9 cellular contexts compared by ENCODE assay signal in the genomic region with DNA sequence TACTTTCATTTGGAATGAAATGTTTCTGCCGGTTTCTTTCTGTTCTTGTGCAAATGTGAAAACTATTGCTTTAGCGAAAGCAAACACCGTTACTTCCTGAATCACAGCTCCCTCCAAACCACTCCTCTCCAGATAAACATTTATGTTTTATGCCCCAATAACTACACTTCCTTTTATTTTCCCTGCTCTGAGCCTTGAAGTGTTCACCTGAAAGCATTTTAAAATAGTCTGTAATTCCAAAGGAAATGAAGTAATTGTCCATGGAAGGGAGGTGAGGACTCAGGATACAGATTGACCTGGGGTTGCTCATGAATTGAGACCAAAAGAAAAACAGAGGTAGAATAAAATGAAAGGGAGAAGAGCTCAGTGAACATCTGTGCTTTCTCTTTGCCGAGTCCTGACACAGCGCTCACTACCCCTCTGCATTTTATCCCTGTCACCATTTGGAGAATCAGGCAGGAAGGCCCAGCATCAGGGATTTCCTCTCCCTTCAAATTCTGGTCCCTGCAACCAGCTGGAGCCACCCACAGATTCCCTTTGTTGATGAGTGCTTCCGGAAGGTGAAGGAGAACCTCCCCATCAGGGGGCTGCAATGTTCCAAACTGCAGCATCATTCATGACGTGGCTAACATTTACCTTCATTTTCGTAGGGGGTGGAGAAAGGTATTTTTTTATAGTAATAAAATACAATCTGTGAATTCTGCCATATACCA.
DNase-seq lines count a peak whose midpoint lies in the region; ATAC-seq and TF ChIP-seq lines count a peak whose summit lies in the region.
"Had no signal": no experiment of that assay in that cellular context is flagged by ENCODE, and none has a peak within 500 bp of the region (broad histone marks: within the 10 kb centered on the region; RNA-seq: fewer than 3 reads in every experiment).

No MANE protein-coding gene starts in this region.

- in situ Hi-C loops in transverse colon (cut with MboI; ENCODE audit: low pct_ligation_motif_present in 1 of 4, low pct_unique_long_range_greater_than_20kb in 1 of 4, low sequenced_read_pairs in 3 of 4), result no loop called here

- intact Hi-C loops in transverse colon (cut with DNase I; ENCODE audit: low total_unique reads), result no loop called here

- H3K4me3 ChIP-seq in SJSA1 (no peak overlapping the region), kidney epithelial cell (ENCODE audit: low read depth, low read length) (no peak overlapping the region), transverse colon (peak overlapping the region in 1 of 4 donors; percentile 18)

- TF ChIP-seq EP300 in transverse colon (IDR thresholded peaks at IDR 0.05; ENCODE audit: low read depth), result no peak

- no peaks in the 10 kb centered on the region for H3K9me3 ChIP-seq in SJSA1 (replicated peaks)
- no peaks in the 10 kb centered on the region for H3K9me3 ChIP-seq in transverse colon

- no peaks in the 10 kb centered on the region for H3K36me3 Mint-ChIP-seq in activated T-cell treated with anti-CD3 and anti-CD28 coated beads, Interleukin-2, amount 50 U/mL, for 4 hours (ENCODE audit: insufficient read depth)
- H3K36me3 Mint-ChIP-seq in activated T-cell treated with anti-CD3 and anti-CD28 coated beads, Interleukin-2, amount 50 U/mL, for 24 hours (ENCODE audit: low read depth), result no peaks in the 10 kb centered on the region

- ATAC-seq in activated T-cell treated with anti-CD3 and anti-CD28 coated beads, Interleukin-2, amount 50 U/mL, for 4 hours, result no peak
- ATAC-seq in GM21825 (IDR thresholded peaks at IDR 0.05; ENCODE audit: unreplicated experiment), result no peak

- H3K4me1 Mint-ChIP-seq in activated T-cell treated with anti-CD3 and anti-CD28 coated beads, Interleukin-2, amount 50 U/mL, for 4 hours (ENCODE audit: low read depth), result peaks cover 47% of the 10 kb centered on the region
- H3K4me1 Mint-ChIP-seq in activated T-cell treated with anti-CD3 and anti-CD28 coated beads, Interleukin-2, amount 50 U/mL, for 24 hours (ENCODE audit: low read depth), result peaks cover 51% of the 10 kb centered on the region

- H3K9me3 Mint-ChIP-seq in activated T-cell treated with anti-CD3 and anti-CD28 coated beads, Interleukin-2, amount 50 U/mL, for 4 hours, result no peaks in the 10 kb centered on the region
- H3K9me3 Mint-ChIP-seq in activated T-cell treated with anti-CD3 and anti-CD28 coated beads, Interleukin-2, amount 50 U/mL, for 24 hours, result no peaks in the 10 kb centered on the region

- peaks cover 19% of the 10 kb centered on the region for H3K4me1 ChIP-seq in SJSA1 (replicated peaks)
- H3K4me1 ChIP-seq in transverse colon, result peaks cover 3 to 51% (median 24%) of the 10 kb centered on the region in 4 donors

- no peak overlapping the region for H3K27ac Mint-ChIP-seq in activated T-cell treated with anti-CD3 and anti-CD28 coated beads, Interleukin-2, amount 50 U/mL, for 24 hours

- H3K4me3 Mint-ChIP-seq in activated T-cell treated with anti-CD3 and anti-CD28 coated beads, Interleukin-2, amount 50 U/mL, for 4 hours, result peak overlapping the region; percentile 8
- H3K4me3 Mint-ChIP-seq in activated T-cell treated with anti-CD3 and anti-CD28 coated beads, Interleukin-2, amount 50 U/mL, for 24 hours, result no peak overlapping the region

- TF ChIP-seq POLR2A in transverse colon (IDR thresholded peaks at IDR 0.05), result no peak

- no peak for DNase-seq in activated T-cell treated with anti-CD3 and anti-CD28 coated beads, Interleukin-2, amount 50 U/mL, for 4 hours
- no peak for DNase-seq in activated T-cell treated with anti-CD3 and anti-CD28 coated beads, Interleukin-2, amount 50 U/mL, for 24 hours
- peak in 1 of 2 experiments; percentile 38 for DNase-seq in SJSA1 (ENCODE audit: low read depth in 1 of 2, low spot score in 2 of 2)
- peak; percentile 48 for DNase-seq in kidney epithelial cell (ENCODE audit: low read depth)
- no peak for DNase-seq in transverse colon
- DNase-seq in NOMO-1 treated with dmso at 0.1 percent for 144 hours (lab: John Stamatoyannopoulos, UW; ENCODE audit: unreplicated experiment), result no peak
- DNase-seq in effector CD8-positive, alpha-beta T cell (lab: John Stamatoyannopoulos, UW), result no peak
- DNase-seq: C1 segment of cervical spinal cord had no signal

- H3K36me3 ChIP-seq in SJSA1 (no peaks in the 10 kb centered on the region), kidney epithelial cell (ENCODE audit: control insufficient read depth, insufficient read depth, low read length) (no peaks in the 10 kb centered on the region), transverse colon (no peaks in the 10 kb centered on the region)

- TF ChIP-seq CTCF in kidney epithelial cell (IDR thresholded peaks at IDR 0.05; ENCODE audit: insufficient read depth, low read length, poor library complexity, severe bottlenecking), result no peak
- no peak for TF ChIP-seq CTCF in transverse colon (IDR thresholded peaks at IDR 0.05)

- no peaks in the 10 kb centered on the region for H3K27me3 ChIP-seq in SJSA1 (replicated peaks)
- H3K27me3 ChIP-seq in kidney epithelial cell (ENCODE audit: control insufficient read depth, insufficient read depth, low read length), result no peaks in the 10 kb centered on the region
- no peaks in the 10 kb centered on the region for H3K27me3 ChIP-seq in transverse colon

- H3K27ac ChIP-seq in SJSA1, result peak overlapping the region; percentile 61
- peak overlapping the region; percentile 47 to 76 (median 62) for H3K27ac ChIP-seq in transverse colon

- no peaks in the 10 kb centered on the region for H3K27me3 Mint-ChIP-seq in activated T-cell treated with anti-CD3 and anti-CD28 coated beads, Interleukin-2, amount 50 U/mL, for 4 hours (ENCODE audit: low read depth)
- no peaks in the 10 kb centered on the region for H3K27me3 Mint-ChIP-seq in activated T-cell treated with anti-CD3 and anti-CD28 coated beads, Interleukin-2, amount 50 U/mL, for 24 hours

- WGBS in transverse colon (ENCODE audit: low coverage in 1 of 2), 2 donors, result 28 to 29% methylated on average over 6 to 8 of the region's 8 CpGs
